In genomic region chr10:76984559-76985443, GRCh38 we compare ENCODE assay signal across 8 cellular contexts.
DNase-seq lines count a peak whose midpoint lies in the region; ATAC-seq, FAIRE-seq and TF ChIP-seq lines count a peak whose summit lies in the region.

No MANE protein-coding gene starts in this region.

- no peak overlapping the region for H3K4me3 ChIP-seq in BJ (ENCODE audit: low read depth, low read length)

- POLR2A ChIA-PET in BJ (lab: Charles Lee) = no interaction called here

- CTCF ChIA-PET in BJ (lab: Yijun Ruan, JAX) = interaction anchor here (0.7 to 1.6 kb wide), 21 partner anchors 8 to 1145 kb away, joined by 3 to 12 read pairs (median 3); no protein-coding TSS in a partner anchor

- no peaks in the 10 kb centered on the region for H3K27me3 ChIP-seq in BJ (ENCODE audit: control insufficient read depth, insufficient read depth, low read length)

- ATAC-seq in GM19372 (IDR thresholded peaks at IDR 0.05; ENCODE audit: low read depth, unreplicated experiment) = peak; percentile 97
- peak; percentile 87 for ATAC-seq in HG03558 (IDR thresholded peaks at IDR 0.05; ENCODE audit: extremely low read depth, unreplicated experiment)

- TF ChIP-seq CTCF in BJ (IDR thresholded peaks at IDR 0.05; ENCODE audit: insufficient read depth, low read depth, low read length) = peak; percentile 93

- no peaks in the 10 kb centered on the region for H3K36me3 ChIP-seq in BJ (ENCODE audit: control insufficient read depth, insufficient read depth, low read length)

- FAIRE-seq in endometrium (lab: Jason Lieb, UNC) = peak; percentile 62

- no peak for DNase-seq in BJ (ENCODE audit: low read depth)
- peak; percentile 89 for DNase-seq in NCI-H69 (lab: John Stamatoyannopoulos, UW)
- peak; percentile 79 for DNase-seq in activated CD8-positive, alpha-beta memory T cell treated with anti-CD3 and anti-CD28 coated beads for 24 hours
- DNase-seq in midbrain (lab: John Stamatoyannopoulos, UW) = peak; percentile 76
- peak; percentile 44 to 49 for DNase-seq in stimulated activated CD8-positive, alpha-beta memory T cell treated with anti-CD3 and anti-CD28 coated beads, Interleukin-2, amount 100 ng/mL, for 48 hours (ENCODE audit: low read depth in 2 of 2)
